ENCODE assay signal across 1 cellular context in the genomic region with DNA sequence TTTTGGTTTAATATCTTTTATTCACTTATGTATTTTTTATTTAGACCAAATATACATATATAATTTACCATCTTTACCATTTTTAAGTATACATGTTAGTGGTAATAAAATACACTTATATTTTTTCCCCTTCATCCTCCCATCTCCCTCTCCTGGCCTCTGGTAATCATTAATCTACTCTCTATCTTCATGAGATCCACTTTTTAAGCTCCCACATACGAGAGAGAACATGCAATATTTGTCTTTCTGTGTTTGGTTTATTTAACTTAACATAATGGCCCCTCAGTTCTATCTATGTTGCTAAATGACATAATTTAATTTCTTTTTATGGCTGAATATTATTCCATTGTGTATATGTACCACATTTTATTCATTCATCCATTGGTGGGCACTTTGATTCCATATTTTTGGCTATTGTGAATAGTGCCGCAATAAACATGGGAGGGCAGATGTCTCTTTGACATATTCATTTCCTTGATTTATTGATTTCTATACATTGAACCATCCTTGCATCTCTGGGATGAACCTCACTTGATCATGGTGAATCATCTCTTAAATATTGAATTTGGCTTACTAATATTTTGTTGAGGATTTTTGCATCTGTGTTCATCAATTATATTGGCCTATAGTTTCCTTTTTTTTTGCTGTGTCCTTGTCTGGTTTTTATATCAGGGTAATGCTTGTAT.
TF ChIP-seq lines count a peak whose summit lies in the region.

No MANE protein-coding gene starts in this region.

TF ChIP-seq in K562, 482 proteins besides CTCF, POLR2A, EP300 and RAD21:
- TF ChIP-seq, protein P1, sequence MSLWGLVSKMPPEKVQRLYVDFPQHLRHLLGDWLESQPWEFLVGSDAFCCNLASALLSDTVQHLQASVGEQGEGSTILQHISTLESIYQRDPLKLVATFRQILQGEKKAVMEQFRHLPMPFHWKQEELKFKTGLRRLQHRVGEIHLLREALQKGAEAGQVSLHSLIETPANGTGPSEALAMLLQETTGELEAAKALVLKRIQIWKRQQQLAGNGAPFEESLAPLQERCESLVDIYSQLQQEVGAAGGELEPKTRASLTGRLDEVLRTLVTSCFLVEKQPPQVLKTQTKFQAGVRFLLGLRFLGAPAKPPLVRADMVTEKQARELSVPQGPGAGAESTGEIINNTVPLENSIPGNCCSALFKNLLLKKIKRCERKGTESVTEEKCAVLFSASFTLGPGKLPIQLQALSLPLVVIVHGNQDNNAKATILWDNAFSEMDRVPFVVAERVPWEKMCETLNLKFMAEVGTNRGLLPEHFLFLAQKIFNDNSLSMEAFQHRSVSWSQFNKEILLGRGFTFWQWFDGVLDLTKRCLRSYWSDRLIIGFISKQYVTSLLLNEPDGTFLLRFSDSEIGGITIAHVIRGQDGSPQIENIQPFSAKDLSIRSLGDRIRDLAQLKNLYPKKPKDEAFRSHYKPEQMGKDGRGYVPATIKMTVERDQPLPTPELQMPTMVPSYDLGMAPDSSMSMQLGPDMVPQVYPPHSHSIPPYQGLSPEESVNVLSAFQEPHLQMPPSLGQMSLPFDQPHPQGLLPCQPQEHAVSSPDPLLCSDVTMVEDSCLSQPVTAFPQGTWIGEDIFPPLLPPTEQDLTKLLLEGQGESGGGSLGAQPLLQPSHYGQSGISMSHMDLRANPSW (CRISPR knock-in tag; IDR thresholded peaks at IDR 0.05): no peak
- TF ChIP-seq, protein P2, sequence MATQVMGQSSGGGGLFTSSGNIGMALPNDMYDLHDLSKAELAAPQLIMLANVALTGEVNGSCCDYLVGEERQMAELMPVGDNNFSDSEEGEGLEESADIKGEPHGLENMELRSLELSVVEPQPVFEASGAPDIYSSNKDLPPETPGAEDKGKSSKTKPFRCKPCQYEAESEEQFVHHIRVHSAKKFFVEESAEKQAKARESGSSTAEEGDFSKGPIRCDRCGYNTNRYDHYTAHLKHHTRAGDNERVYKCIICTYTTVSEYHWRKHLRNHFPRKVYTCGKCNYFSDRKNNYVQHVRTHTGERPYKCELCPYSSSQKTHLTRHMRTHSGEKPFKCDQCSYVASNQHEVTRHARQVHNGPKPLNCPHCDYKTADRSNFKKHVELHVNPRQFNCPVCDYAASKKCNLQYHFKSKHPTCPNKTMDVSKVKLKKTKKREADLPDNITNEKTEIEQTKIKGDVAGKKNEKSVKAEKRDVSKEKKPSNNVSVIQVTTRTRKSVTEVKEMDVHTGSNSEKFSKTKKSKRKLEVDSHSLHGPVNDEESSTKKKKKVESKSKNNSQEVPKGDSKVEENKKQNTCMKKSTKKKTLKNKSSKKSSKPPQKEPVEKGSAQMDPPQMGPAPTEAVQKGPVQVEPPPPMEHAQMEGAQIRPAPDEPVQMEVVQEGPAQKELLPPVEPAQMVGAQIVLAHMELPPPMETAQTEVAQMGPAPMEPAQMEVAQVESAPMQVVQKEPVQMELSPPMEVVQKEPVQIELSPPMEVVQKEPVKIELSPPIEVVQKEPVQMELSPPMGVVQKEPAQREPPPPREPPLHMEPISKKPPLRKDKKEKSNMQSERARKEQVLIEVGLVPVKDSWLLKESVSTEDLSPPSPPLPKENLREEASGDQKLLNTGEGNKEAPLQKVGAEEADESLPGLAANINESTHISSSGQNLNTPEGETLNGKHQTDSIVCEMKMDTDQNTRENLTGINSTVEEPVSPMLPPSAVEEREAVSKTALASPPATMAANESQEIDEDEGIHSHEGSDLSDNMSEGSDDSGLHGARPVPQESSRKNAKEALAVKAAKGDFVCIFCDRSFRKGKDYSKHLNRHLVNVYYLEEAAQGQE (CRISPR knock-in tag; IDR thresholded peaks at IDR 0.05; ENCODE audit: low read depth): no peak
- TF ChIP-seq ZNF717 (CRISPR knock-in tag; IDR thresholded peaks at IDR 0.05) (no peak), TFAM (CRISPR knock-in tag; conservative IDR thresholded peaks at IDR 0.05) (no peak), ZNF324 (CRISPR knock-in tag; IDR thresholded peaks at IDR 0.05) (peak; percentile 72), TOE1 (IDR thresholded peaks at IDR 0.05; ENCODE audit: borderline replicate concordance) (no peak), TOE1 (CRISPR knock-in tag; IDR thresholded peaks at IDR 0.05; ENCODE audit: borderline replicate concordance, low read depth) (no peak), FOXA3 (CRISPR knock-in tag; conservative IDR thresholded peaks at IDR 0.05 in 1 of 2, IDR thresholded peaks at IDR 0.05 in 1 of 2) (no peak)
- TF ChIP-seq, protein P3, sequence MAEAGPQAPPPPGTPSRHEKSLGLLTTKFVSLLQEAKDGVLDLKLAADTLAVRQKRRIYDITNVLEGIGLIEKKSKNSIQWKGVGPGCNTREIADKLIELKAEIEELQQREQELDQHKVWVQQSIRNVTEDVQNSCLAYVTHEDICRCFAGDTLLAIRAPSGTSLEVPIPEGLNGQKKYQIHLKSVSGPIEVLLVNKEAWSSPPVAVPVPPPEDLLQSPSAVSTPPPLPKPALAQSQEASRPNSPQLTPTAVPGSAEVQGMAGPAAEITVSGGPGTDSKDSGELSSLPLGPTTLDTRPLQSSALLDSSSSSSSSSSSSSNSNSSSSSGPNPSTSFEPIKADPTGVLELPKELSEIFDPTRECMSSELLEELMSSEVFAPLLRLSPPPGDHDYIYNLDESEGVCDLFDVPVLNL (CRISPR knock-in tag; IDR thresholded peaks at IDR 0.05; ENCODE audit: low read depth): no peak
